In genomic region chr11:67267188-67268035, GRCh38 we compare ENCODE assay signal across 8 cellular contexts. TPM values are rescaled to one million over a fixed set of nuclear protein-coding genes. Genes with fewer than 3 reads are reported as not detected.
DNase-seq lines count a peak whose midpoint lies in the region; ATAC-seq and TF ChIP-seq lines count a peak whose summit lies in the region.

No MANE protein-coding gene starts in this region.

- no peaks in the 10 kb centered on the region for H4K20me1 ChIP-seq in GM23248 (ENCODE audit: insufficient read depth)

- POLR2A ChIA-PET in activated CD8-positive, alpha-beta T cell treated with anti-CD3 and anti-CD28 coated beads for 36 hours (lab: Charles Lee) = interaction anchor here (0.7 to 19.8 kb wide), 16 partner anchors 12 to 705 kb away, joined by 3 to 308 read pairs (median 4); partner anchors contain the start of genes ANKRD13D and PTPRCAP

- H3K79me2 ChIP-seq in GM23248 (ENCODE audit: insufficient read depth) = peaks cover 63% of the 10 kb centered on the region

- H3K4me2 ChIP-seq in GM23248 (ENCODE audit: unreplicated experiment) = peak overlapping the region; percentile 94

- 23 to 29% methylated on average over 28 of the region's 28 CpGs for WGBS in GM23248 (ENCODE audit: low coverage in 1 of 2, low lambda C conversion rate in 2 of 2, missing lambda C conversion rate in 2 of 2), 2 experiments

- no peaks in the 10 kb centered on the region for H3K27me3 ChIP-seq in GM23248 (replicated peaks; ENCODE audit: insufficient read depth)

- intact Hi-C loops in activated CD8-positive, alpha-beta T cell treated with anti-CD3 and anti-CD28 coated beads for 36 hours (cut with micrococcal nuclease) = loop anchor here (2.0 kb wide), 1 partner anchor 49 kb away; no protein-coding TSS in a partner anchor
- intact Hi-C loops in posterior vena cava (cut with DNase I) = loop anchor here (5.0 kb wide), 2 partner anchors 110 to 115 kb away; no protein-coding TSS in a partner anchor

- peaks cover 53% of the 10 kb centered on the region for H3K36me3 Mint-ChIP-seq in activated CD8-positive, alpha-beta T cell treated with anti-CD3 and anti-CD28 coated beads for 36 hours (ENCODE audit: low read depth)

- no peaks in the 10 kb centered on the region for H3K9me3 Mint-ChIP-seq in activated CD8-positive, alpha-beta T cell treated with anti-CD3 and anti-CD28 coated beads for 36 hours

- ATAC-seq in activated CD8-positive, alpha-beta T cell treated with anti-CD3 and anti-CD28 coated beads for 36 hours = no peak
- no peak for ATAC-seq in HG02759 (IDR thresholded peaks at IDR 0.05; ENCODE audit: unreplicated experiment)

- peak overlapping the region; percentile 67; the same call in 1 of the 2 replicates for H2AFZ ChIP-seq in GM23248

- TF ChIP-seq CTCF in 22Rv1 (IDR thresholded peaks at IDR 0.05) = no peak
- no peak for TF ChIP-seq CTCF in activated CD8-positive, alpha-beta T cell treated with anti-CD3 and anti-CD28 coated beads for 36 hours (IDR thresholded peaks at IDR 0.05)
- no peak for TF ChIP-seq CTCF in fibroblast of villous mesenchyme (IDR thresholded peaks at IDR 0.05; ENCODE audit: insufficient read depth, low read depth, low read length)

- peak overlapping the region; percentile 97 for H3K27ac Mint-ChIP-seq in activated CD8-positive, alpha-beta T cell treated with anti-CD3 and anti-CD28 coated beads for 36 hours

- CTCF ChIA-PET in activated CD8-positive, alpha-beta T cell treated with anti-CD3 and anti-CD28 coated beads for 36 hours (lab: Charles Lee) = interaction anchor here (0.7 to 7.1 kb wide), 15 partner anchors 10 to 362 kb away, joined by 3 to 65 read pairs (median 5); partner anchors contain the start of genes ANKRD13D, POLD4 and TBC1D10C

- H3K4me1 Mint-ChIP-seq in activated CD8-positive, alpha-beta T cell treated with anti-CD3 and anti-CD28 coated beads for 36 hours (ENCODE audit: low read depth) = peaks cover 62% of the 10 kb centered on the region

- no peaks in the 10 kb centered on the region for H3K9me3 ChIP-seq in GM23248 (ENCODE audit: low read depth)

- peaks cover 21% of the 10 kb centered on the region for H3F3A ChIP-seq in GM23248 (ENCODE audit: insufficient read depth)

- peak overlapping the region; percentile 90 for H3K4me3 Mint-ChIP-seq in activated CD8-positive, alpha-beta T cell treated with anti-CD3 and anti-CD28 coated beads for 36 hours

- peaks cover 33% of the 10 kb centered on the region for H3K4me1 ChIP-seq in GM23248 (ENCODE audit: insufficient read depth)

- peak overlapping the region; percentile 93 for H3K27ac ChIP-seq in 22Rv1
- no peak overlapping the region for H3K27ac ChIP-seq in GM23248

- H3K36me3 ChIP-seq in GM23248 (ENCODE audit: low read depth) = no peaks in the 10 kb centered on the region

- no peaks in the 10 kb centered on the region for H3K9me2 ChIP-seq in GM23248 (ENCODE audit: insufficient read depth)

- DNase-seq in GM23248 (no peak), fibroblast of villous mesenchyme (ENCODE audit: low read depth) (no peak), posterior vena cava (ENCODE audit: low spot score) (peak; percentile 79), mesenteric fat pad (ENCODE audit: low spot score) (no peak), NCI-H2107 (lab: John Stamatoyannopoulos, UW) (no peak)
- peak; percentile 63 for DNase-seq in activated CD8-positive, alpha-beta T cell treated with anti-CD3 and anti-CD28 coated beads for 36 hours

- in situ Hi-C loops in GM23248 (cut with MboI) = no loop called here

- H3K9ac ChIP-seq in GM23248 = peak overlapping the region; percentile 88

- H3K27me3 Mint-ChIP-seq in activated CD8-positive, alpha-beta T cell treated with anti-CD3 and anti-CD28 coated beads for 36 hours = no peaks in the 10 kb centered on the region

- H3K4me3 ChIP-seq in GM23248 (peak overlapping the region; percentile 93), fibroblast of villous mesenchyme (ENCODE audit: low read depth, low read length) (peak overlapping the region; percentile 85)

RNA-seq across cellular contexts. Expression of gene GRK2, which starts 1.1 kb away (rescaled TPM):
- 43.0 and 54.9 TPM in 2 replicates for total RNA-seq in GM23248 (2014; rRNA removed; shearing (Covaris generic))
- 6.0 and 7.8 TPM in 2 replicates for polyA plus RNA-seq in GM23248 (2016; fragmentation: Nextera tagmentation; extraction: Ambion mirVana)
- 100 to 1,000 TPM; 303 to 305 TPM for total RNA-seq in activated CD8-positive, alpha-beta T cell treated with anti-CD3 and anti-CD28 coated beads for 36 hours
- total RNA-seq in fibroblast of villous mesenchyme = 24.5 and 33.2 TPM in 2 replicates
- 10 to 100 TPM; 50.4 to 58.2 TPM for total RNA-seq in posterior vena cava
- total RNA-seq in mesenteric fat pad = 60.2 TPM

RNA-seq across cellular contexts. Expression of gene ANKRD13D, which starts 21.7 kb away (rescaled TPM):
- 27.6 and 42.9 TPM in 2 replicates for total RNA-seq in GM23248 (2014; rRNA removed; shearing (Covaris generic))
- polyA plus RNA-seq in GM23248 (2016; fragmentation: Nextera tagmentation; extraction: Ambion mirVana) = 13.4 and 16.4 TPM in 2 replicates
- total RNA-seq in activated CD8-positive, alpha-beta T cell treated with anti-CD3 and anti-CD28 coated beads for 36 hours = 10 to 100 TPM; 75.4 to 78.7 TPM
- 29.6 and 29.8 TPM in 2 replicates for total RNA-seq in fibroblast of villous mesenchyme
- total RNA-seq in posterior vena cava = 10 to 100 TPM; 40.7 to 42.8 TPM
- 42.5 TPM for total RNA-seq in mesenteric fat pad

RNA-seq across cellular contexts. Expression of gene SSH3, which starts 35.9 kb away (rescaled TPM):
- total RNA-seq in GM23248 (2014; rRNA removed; shearing (Covaris generic)) = 20.1 and 41.6 TPM in 2 replicates
- polyA plus RNA-seq in GM23248 (2016; fragmentation: Nextera tagmentation; extraction: Ambion mirVana) = 25.2 and 26.4 TPM in 2 replicates
- 1 to 10 TPM; 7.4 to 9.1 TPM for total RNA-seq in activated CD8-positive, alpha-beta T cell treated with anti-CD3 and anti-CD28 coated beads for 36 hours
- 16.1 and 21.2 TPM in 2 replicates for total RNA-seq in fibroblast of villous mesenchyme
- total RNA-seq in posterior vena cava = 10 to 100 TPM; 23.5 to 26.2 TPM
- total RNA-seq in mesenteric fat pad = 19.9 TPM

Comparison
In these comparisons a context has a peak if more than half of its experiments do, and no peak if none do; other contexts are left out.
1. DNase-seq: peak in activated CD8-positive, alpha-beta T cell treated with anti-CD3 and anti-CD28 coated beads for 36 hours (single experiment) and posterior vena cava (single experiment); none in GM23248 (single experiment), fibroblast of villous mesenchyme (single experiment), mesenteric fat pad (single experiment) and NCI-H2107 (single experiment).